ENCODE assay signal across 15 cellular contexts in genomic region chr3:59654953-59655430, GRCh38.
"Had no signal": no experiment of that assay in that cellular context is flagged by ENCODE, and none has a peak within 500 bp of the region (broad histone marks: within the 10 kb centered on the region; RNA-seq: fewer than 3 reads in every experiment).

No MANE protein-coding gene starts in this region.

- H3K4me3 ChIP-seq: gastrocnemius medialis, smooth muscle cell had no signal

- H3K27ac ChIP-seq: gastrocnemius medialis had no signal

- FAIRE-seq: kidney had no signal

- H3K4me1 ChIP-seq: gastrocnemius medialis had no signal

- H3K9me3 ChIP-seq: gastrocnemius medialis had no signal

- H3K36me3 ChIP-seq: gastrocnemius medialis had no signal

- DNase-seq: activated CD4-positive, alpha-beta T cell treated with anti-CD3 and anti-CD28 coated beads, Interleukin-2, amount 10 ng/mL, durations not matched to agents 7 days and 5 days; activated CD4-positive, CD25-positive, alpha-beta regulatory T cell; activated CD8-positive, alpha-beta memory T cell treated with anti-CD3 and anti-CD28 coated beads for 24 hours; activated naive CD4-positive, alpha-beta T cell treated with anti-CD3 and anti-CD28 coated beads for 36 hours; cerebellar nuclear complex; gastrocnemius medialis; kidney; left ventricle myocardium superior; naive B cell; posterior cingulate gyrus; right cardiac atrium; stimulated activated naive CD4-positive, alpha-beta T cell; T-helper 17 cell had no signal

- H3K27me3 ChIP-seq: gastrocnemius medialis had no signal

- ATAC-seq: activated T-helper 17 cell treated with anti-CD3 and anti-CD28 coated beads, Interleukin-2, amount 50 U/mL, for 72 hours; T-helper 17 cell had no signal

- H3K4me2 ChIP-seq: smooth muscle cell had no signal
